14 cellular contexts compared by ENCODE assay signal in the genomic region with DNA sequence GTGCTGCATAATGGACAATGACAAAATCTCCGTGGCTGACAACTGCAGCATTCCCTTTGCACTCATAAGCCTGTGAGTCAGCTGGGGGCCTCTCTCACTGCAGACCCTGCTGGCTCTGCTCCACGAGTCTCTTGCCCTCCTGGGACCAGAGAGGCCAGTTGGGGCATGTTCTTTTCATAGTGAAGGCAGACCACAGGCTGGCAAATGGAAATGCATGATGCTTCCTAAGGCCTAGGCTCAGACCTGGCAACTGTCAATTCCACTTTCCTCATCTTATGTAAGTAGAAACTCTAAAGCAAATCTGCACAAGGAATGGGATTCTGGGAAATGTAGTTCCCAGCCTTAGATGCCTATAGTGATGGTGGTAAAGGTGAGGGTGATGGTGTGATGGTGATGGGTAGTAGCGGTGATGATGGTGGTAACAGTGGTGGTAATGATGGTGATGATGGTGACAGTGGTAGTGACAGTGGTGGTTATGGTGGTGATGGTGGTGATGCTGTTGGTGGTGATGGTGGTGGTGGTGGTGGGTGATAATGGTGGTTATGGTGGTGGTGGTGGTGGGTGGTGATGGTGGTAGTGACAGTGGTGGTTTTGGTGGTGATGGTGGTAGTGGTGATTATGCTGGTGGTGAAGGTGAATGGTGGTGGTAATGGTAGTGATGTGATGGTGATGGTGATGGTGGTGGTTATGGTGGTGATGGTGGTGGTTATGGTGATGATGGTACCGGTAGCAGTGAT.
DNase-seq lines count a peak whose midpoint lies in the region; ATAC-seq, FAIRE-seq and TF ChIP-seq lines count a peak whose summit lies in the region.
"Had no signal": no experiment of that assay in that cellular context is flagged by ENCODE, and none has a peak within 500 bp of the region (broad histone marks: within the 10 kb centered on the region; RNA-seq: fewer than 3 reads in every experiment).

No MANE protein-coding gene starts in this region.

- peak; percentile 14 for DNase-seq in AG10803 (ENCODE audit: low read depth)
- DNase-seq in LHCN-M2 (ENCODE audit: low read depth), result peak; percentile 95
- DNase-seq in T1000 (lab: John Stamatoyannopoulos, UW), result peak; percentile 56
- DNase-seq in keratinocyte (ENCODE audit: low read depth, low spot score), result peak; percentile 76
- DNase-seq in effector CD8-positive, alpha-beta T cell (lab: John Stamatoyannopoulos, UW), result no peak
- no peak for DNase-seq in activated CD4-positive, alpha-beta T cell treated with anti-CD3 and anti-CD28 coated beads for 4 hours
- DNase-seq: erythroblast; NCI-H774; stimulated activated CD8-positive, alpha-beta memory T cell treated with anti-CD3 and anti-CD28 coated beads, Interleukin-4, amount 100 ng/mL, for 48 hours had no signal

- H3K4me2 ChIP-seq in keratinocyte (ENCODE audit: control insufficient read depth, extremely low read depth, insufficient read depth, low read depth, low read length), result no peak overlapping the region

- TF ChIP-seq CTCF in AG10803 (conservative IDR thresholded peaks at IDR 0.05; ENCODE audit: low read length) (no peak), keratinocyte (optimal IDR thresholded peaks at IDR 0.05 in 1 of 3, IDR thresholded peaks at IDR 0.05 in 1 of 3, conservative IDR thresholded peaks at IDR 0.05 in 1 of 3; ENCODE audit: extremely low read depth in 1 of 3, insufficient read depth in 2 of 3, low read length in 3 of 3) (no peak)

- no peaks in the 10 kb centered on the region for H3K9me1 ChIP-seq in keratinocyte (ENCODE audit: control insufficient read depth, extremely low read depth, insufficient read depth, low read length)

- H3K4me3 ChIP-seq in AG10803 (ENCODE audit: low read length) (no peak overlapping the region), keratinocyte (ENCODE audit: control insufficient read depth in 2 of 3, extremely low read depth in 1 of 3, insufficient read depth in 2 of 3, low read depth in 1 of 3, low read length in 3 of 3) (no peak overlapping the region)
- H3K4me3 ChIP-seq: cardiac muscle cell, SK-N-MC, vagina had no signal

- FAIRE-seq in keratinocyte (lab: Jason Lieb, UNC), result peak; percentile 97

- ATAC-seq in GM19023 (IDR thresholded peaks at IDR 0.05; ENCODE audit: unreplicated experiment) (no peak), GM21367 (IDR thresholded peaks at IDR 0.05; ENCODE audit: unreplicated experiment) (no peak)

- H3K27ac ChIP-seq in keratinocyte (ENCODE audit: control insufficient read depth, insufficient read depth, low read length), result no peak overlapping the region
- H3K27ac ChIP-seq: cardiac muscle cell, SK-N-MC, vagina had no signal

- dilution Hi-C loops in keratinocyte (cut with MboI; ENCODE audit: extremely low pct_ligation_motif_present, low sequenced_read_pairs), result no loop called here

- no peaks in the 10 kb centered on the region for H3K9me3 ChIP-seq in keratinocyte (ENCODE audit: control insufficient read depth, low read depth, low read length)
- H3K9me3 ChIP-seq: vagina had no signal

- no peaks in the 10 kb centered on the region for H3K27me3 ChIP-seq in keratinocyte (ENCODE audit: control insufficient read depth, extremely low read depth, insufficient read depth, low read length)
- H3K27me3 ChIP-seq: cardiac muscle cell, vagina had no signal

- no peak overlapping the region for H3K9ac ChIP-seq in keratinocyte (ENCODE audit: control insufficient read depth, extremely low read depth, insufficient read depth, low read length)

- no peak overlapping the region for H2AFZ ChIP-seq in keratinocyte (ENCODE audit: control insufficient read depth, low read length)

- no peaks in the 10 kb centered on the region for H4K20me1 ChIP-seq in keratinocyte (ENCODE audit: control insufficient read depth, extremely low read depth, insufficient read depth, low read length)

- no peaks in the 10 kb centered on the region for H3K79me2 ChIP-seq in keratinocyte (ENCODE audit: control insufficient read depth, insufficient read depth, low read length)

- H3K36me3 ChIP-seq in keratinocyte (ENCODE audit: control insufficient read depth in 2 of 2, extremely low read depth in 1 of 2, insufficient read depth in 2 of 2, low read length in 2 of 2), result no peaks in the 10 kb centered on the region
- H3K36me3 ChIP-seq: cardiac muscle cell, vagina had no signal

- peaks cover 69% of the 10 kb centered on the region for H3K4me1 ChIP-seq in keratinocyte (ENCODE audit: control insufficient read depth, extremely low read depth, insufficient read depth, low read length)

Comparison
In these comparisons a context has a peak if more than half of its experiments do, and no peak if none do; other contexts are left out.
1. DNase-seq: peak in AG10803 (single experiment), LHCN-M2 (single experiment), T1000 (single experiment) and keratinocyte (single experiment); none in effector CD8-positive, alpha-beta T cell (single experiment) and activated CD4-positive, alpha-beta T cell treated with anti-CD3 and anti-CD28 coated beads for 4 hours (0 of 2).